9 cellular contexts compared by ENCODE assay signal in genomic region chr1:44723496-44724407, GRCh38.
DNase-seq lines count a peak whose midpoint lies in the region; ATAC-seq and TF ChIP-seq lines count a peak whose summit lies in the region.
"Had no signal": no experiment of that assay in that cellular context is flagged by ENCODE, and none has a peak within 500 bp of the region (broad histone marks: within the 10 kb centered on the region; RNA-seq: fewer than 3 reads in every experiment).

No MANE protein-coding gene starts in this region.

- peak; percentile 57 for DNase-seq in GM19240 (ENCODE audit: insufficient read length, low spot score)
- peak; percentile 54 for DNase-seq in activated naive CD4-positive, alpha-beta T cell treated with anti-CD3 and anti-CD28 coated beads, Interleukin-2, amount 50 U/mL, for 16 hours
- DNase-seq in stimulated activated CD4-positive, alpha-beta T cell treated with anti-CD3 and anti-CD28 coated beads, TNF-alpha, amount 100 ng/mL, for 48 hours (ENCODE audit: low read depth in 3 of 3), result peak in 2 of 3 donors; percentile 55 to 61
- DNase-seq: cortex of kidney had no signal

- ATAC-seq in GM21529 (IDR thresholded peaks at IDR 0.05; ENCODE audit: unreplicated experiment) (no peak), HG02981 (IDR thresholded peaks at IDR 0.05; ENCODE audit: unreplicated experiment) (no peak), HG02642 (IDR thresholded peaks at IDR 0.05; ENCODE audit: poor library complexity, unreplicated experiment) (no peak), HG02763 (IDR thresholded peaks at IDR 0.05; ENCODE audit: unreplicated experiment) (no peak)

- peak; percentile 45; the same call in 1 of the 2 replicates for TF ChIP-seq POLR2A in Raji (IDR thresholded peaks at IDR 0.05; ENCODE audit: insufficient read depth, low read depth, low read length)
